Comparison of ENCODE assay signal across 2 cellular contexts in the genomic region with DNA sequence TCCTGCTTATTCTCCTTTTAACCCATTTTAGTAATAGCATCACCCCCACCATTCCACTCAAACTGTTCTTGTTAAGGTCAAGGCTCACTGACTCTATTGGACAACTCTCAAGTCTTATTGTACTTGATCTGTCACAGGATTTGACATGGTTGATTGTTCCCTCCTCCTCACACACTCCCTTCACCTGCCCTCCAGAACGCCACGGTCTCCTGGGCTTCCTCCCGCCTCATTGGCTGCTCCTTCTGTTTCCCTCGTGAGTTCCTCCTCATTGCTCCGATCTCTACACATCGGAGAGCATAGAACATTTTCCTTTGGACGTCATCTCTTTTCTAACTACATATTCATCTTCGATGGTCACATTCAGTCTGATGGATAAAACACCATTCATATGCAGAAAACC.
TF ChIP-seq lines count a peak whose summit lies in the region.

No MANE protein-coding gene starts in this region.

TF ChIP-seq in IMR-90, 13 proteins besides CTCF, POLR2A, EP300 and RAD21 (continued from another document):
- TF ChIP-seq BHLHE40 (IDR thresholded peaks at IDR 0.05; ENCODE audit: low read depth, low read length) (no peak), RFX5 (IDR thresholded peaks at IDR 0.05; ENCODE audit: low read depth, low read length) (no peak), FOS (IDR thresholded peaks at IDR 0.05; ENCODE audit: low read depth, low read length) (no peak), NFE2L2 (IDR thresholded peaks at IDR 0.05; ENCODE audit: low read depth, low read length) (no peak)
- TF ChIP-seq, protein P1, sequence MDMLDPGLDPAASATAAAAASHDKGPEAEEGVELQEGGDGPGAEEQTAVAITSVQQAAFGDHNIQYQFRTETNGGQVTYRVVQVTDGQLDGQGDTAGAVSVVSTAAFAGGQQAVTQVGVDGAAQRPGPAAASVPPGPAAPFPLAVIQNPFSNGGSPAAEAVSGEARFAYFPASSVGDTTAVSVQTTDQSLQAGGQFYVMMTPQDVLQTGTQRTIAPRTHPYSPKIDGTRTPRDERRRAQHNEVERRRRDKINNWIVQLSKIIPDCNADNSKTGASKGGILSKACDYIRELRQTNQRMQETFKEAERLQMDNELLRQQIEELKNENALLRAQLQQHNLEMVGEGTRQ (IDR thresholded peaks at IDR 0.05; ENCODE audit: low read depth, low read length), result no peak
- TF ChIP-seq, protein P2, sequence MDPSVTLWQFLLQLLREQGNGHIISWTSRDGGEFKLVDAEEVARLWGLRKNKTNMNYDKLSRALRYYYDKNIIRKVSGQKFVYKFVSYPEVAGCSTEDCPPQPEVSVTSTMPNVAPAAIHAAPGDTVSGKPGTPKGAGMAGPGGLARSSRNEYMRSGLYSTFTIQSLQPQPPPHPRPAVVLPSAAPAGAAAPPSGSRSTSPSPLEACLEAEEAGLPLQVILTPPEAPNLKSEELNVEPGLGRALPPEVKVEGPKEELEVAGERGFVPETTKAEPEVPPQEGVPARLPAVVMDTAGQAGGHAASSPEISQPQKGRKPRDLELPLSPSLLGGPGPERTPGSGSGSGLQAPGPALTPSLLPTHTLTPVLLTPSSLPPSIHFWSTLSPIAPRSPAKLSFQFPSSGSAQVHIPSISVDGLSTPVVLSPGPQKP (IDR thresholded peaks at IDR 0.05; ENCODE audit: borderline replicate concordance, low read depth, low read length), result no peak
TF ChIP-seq in IMR-90: peak in this region for 0.

TF ChIP-seq in SK-N-SH, 30 proteins besides CTCF, POLR2A, EP300 and RAD21 (continued from another document):
- no peak for TF ChIP-seq SIN3A (IDR thresholded peaks at IDR 0.05; ENCODE audit: borderline replicate concordance, low read depth, low read length)
- TF ChIP-seq FOXJ3 (CRISPR knock-in tag; IDR thresholded peaks at IDR 0.05), result no peak
- TF ChIP-seq, protein P3, sequence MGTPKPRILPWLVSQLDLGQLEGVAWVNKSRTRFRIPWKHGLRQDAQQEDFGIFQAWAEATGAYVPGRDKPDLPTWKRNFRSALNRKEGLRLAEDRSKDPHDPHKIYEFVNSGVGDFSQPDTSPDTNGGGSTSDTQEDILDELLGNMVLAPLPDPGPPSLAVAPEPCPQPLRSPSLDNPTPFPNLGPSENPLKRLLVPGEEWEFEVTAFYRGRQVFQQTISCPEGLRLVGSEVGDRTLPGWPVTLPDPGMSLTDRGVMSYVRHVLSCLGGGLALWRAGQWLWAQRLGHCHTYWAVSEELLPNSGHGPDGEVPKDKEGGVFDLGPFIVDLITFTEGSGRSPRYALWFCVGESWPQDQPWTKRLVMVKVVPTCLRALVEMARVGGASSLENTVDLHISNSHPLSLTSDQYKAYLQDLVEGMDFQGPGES (IDR thresholded peaks at IDR 0.05; ENCODE audit: low read depth, low read length), result no peak
- TF ChIP-seq, protein P4, sequence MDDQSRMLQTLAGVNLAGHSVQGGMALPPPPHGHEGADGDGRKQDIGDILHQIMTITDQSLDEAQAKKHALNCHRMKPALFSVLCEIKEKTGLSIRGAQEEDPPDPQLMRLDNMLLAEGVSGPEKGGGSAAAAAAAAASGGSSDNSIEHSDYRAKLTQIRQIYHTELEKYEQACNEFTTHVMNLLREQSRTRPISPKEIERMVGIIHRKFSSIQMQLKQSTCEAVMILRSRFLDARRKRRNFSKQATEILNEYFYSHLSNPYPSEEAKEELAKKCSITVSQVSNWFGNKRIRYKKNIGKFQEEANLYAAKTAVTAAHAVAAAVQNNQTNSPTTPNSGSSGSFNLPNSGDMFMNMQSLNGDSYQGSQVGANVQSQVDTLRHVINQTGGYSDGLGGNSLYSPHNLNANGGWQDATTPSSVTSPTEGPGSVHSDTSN (IDR thresholded peaks at IDR 0.05), result no peak
- TF ChIP-seq, protein P5, sequence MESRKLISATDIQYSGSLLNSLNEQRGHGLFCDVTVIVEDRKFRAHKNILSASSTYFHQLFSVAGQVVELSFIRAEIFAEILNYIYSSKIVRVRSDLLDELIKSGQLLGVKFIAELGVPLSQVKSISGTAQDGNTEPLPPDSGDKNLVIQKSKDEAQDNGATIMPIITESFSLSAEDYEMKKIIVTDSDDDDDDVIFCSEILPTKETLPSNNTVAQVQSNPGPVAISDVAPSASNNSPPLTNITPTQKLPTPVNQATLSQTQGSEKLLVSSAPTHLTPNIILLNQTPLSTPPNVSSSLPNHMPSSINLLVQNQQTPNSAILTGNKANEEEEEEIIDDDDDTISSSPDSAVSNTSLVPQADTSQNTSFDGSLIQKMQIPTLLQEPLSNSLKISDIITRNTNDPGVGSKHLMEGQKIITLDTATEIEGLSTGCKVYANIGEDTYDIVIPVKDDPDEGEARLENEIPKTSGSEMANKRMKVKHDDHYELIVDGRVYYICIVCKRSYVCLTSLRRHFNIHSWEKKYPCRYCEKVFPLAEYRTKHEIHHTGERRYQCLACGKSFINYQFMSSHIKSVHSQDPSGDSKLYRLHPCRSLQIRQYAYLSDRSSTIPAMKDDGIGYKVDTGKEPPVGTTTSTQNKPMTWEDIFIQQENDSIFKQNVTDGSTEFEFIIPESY (IDR thresholded peaks at IDR 0.05; ENCODE audit: borderline replicate concordance, low read depth), result no peak
